10 cellular contexts compared by ENCODE assay signal in the genomic region with DNA sequence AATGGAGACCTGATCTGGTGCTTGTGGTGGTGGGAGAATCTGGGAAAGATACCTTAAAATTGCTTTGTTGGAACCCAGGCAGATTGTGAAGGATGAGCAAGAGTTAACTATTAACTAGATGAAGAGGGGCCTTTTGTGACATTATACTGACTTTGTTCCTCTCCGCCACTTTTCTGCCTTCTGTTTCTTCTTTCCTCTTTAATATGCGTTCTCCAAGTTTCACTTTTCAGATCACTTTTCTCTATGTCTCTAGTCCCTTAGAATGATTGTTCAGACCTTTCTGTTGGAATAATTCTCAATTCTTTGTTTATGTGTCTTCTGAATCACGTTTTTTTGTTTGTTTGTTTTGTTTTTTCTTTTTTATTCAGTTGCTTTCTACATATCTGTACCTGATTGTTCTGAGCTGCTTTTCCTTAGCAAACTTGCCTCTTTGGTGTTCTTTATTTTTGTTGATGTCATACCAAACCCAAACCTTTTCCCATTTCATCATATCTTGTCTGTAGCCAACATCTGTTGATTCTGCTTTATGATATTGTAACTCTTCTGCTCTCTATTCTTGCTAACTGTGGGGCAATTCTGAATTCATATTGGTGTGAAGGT. TPM values are rescaled to one million over a fixed set of nuclear protein-coding genes. Genes with fewer than 3 reads are reported as not detected.
A peak's percentile ranks its signal among the peaks of the same experiment; 100 is the strongest.
DNase-seq lines count a peak whose midpoint lies in the region; ATAC-seq and TF ChIP-seq lines count a peak whose summit lies in the region.
"Had no signal": no experiment of that assay in that cellular context is flagged by ENCODE, and none has a peak within 500 bp of the region (broad histone marks: within the 10 kb centered on the region; RNA-seq: fewer than 3 reads in every experiment).

No MANE protein-coding gene starts in this region.

- H3K4me3 ChIP-seq in CD8-positive, alpha-beta memory T cell (ENCODE audit: low read length) = no peak overlapping the region
- H3K4me3 ChIP-seq in ectodermal cell (ENCODE audit: insufficient read depth, low read depth, low read length) (peak overlapping the region; percentile 87), neural cell (ENCODE audit: low read length) (peak overlapping the region; percentile 76)

- peak overlapping the region in 6 of 7 donors; percentile 3 to 99 (median 70) for H3K4me3 Mint-ChIP-seq in CD8-positive, alpha-beta memory T cell

- no peaks in the 10 kb centered on the region for H4K20me1 ChIP-seq in neural cell (ENCODE audit: insufficient read depth)

- POLR2A ChIA-PET in CD8-positive, alpha-beta memory T cell (lab: Charles Lee) = no interaction called here

- H3K27ac Mint-ChIP-seq in CD8-positive, alpha-beta memory T cell = peak overlapping the region in 1 of 8 donors; percentile 43
- H3K27ac Mint-ChIP-seq: activated CD8-positive, alpha-beta memory T cell treated with anti-CD3 and anti-CD28 coated beads, Interleukin-2, amount 10 ng/mL, durations not matched to agents 7 days and 5 days had no signal

- TF ChIP-seq CTCF in neural cell (IDR thresholded peaks at IDR 0.05; ENCODE audit: poor library complexity, severe bottlenecking) = no peak

- no peaks in the 10 kb centered on the region for H3K36me3 ChIP-seq in CD8-positive, alpha-beta memory T cell (ENCODE audit: insufficient read depth, low read length)
- no peaks in the 10 kb centered on the region for H3K36me3 ChIP-seq in ectodermal cell (ENCODE audit: control insufficient read depth, insufficient read depth, low read length)
- H3K36me3 ChIP-seq in neural cell (ENCODE audit: insufficient read depth, low read length) = no peaks in the 10 kb centered on the region

- peaks cover 14% of the 10 kb centered on the region for H3K4me1 ChIP-seq in CD8-positive, alpha-beta memory T cell (ENCODE audit: insufficient read depth, low read length)
- peaks cover 3% of the 10 kb centered on the region for H3K4me1 ChIP-seq in ectodermal cell (ENCODE audit: control insufficient read depth, insufficient read depth, low read length)

- H3K9me3 Mint-ChIP-seq in CD8-positive, alpha-beta memory T cell = no peaks in the 10 kb centered on the region

- TF ChIP-seq RAD21 in neural cell (conservative IDR thresholded peaks at IDR 0.05) = no peak

- H3K79me2 ChIP-seq in neural cell (replicated peaks; ENCODE audit: insufficient read depth, low read length) = peaks cover 71% of the 10 kb centered on the region

- H3K27me3 Mint-ChIP-seq in CD8-positive, alpha-beta memory T cell = peaks cover 4 to 8% of the 10 kb centered on the region in 2 donors

- H2AFZ ChIP-seq in neural cell (ENCODE audit: low read depth, low read length) = no peak overlapping the region

- no peaks in the 10 kb centered on the region for H3K9me2 ChIP-seq in neural cell (ENCODE audit: insufficient read depth, low read length)

- no peak for TF ChIP-seq EP300 in neural cell (conservative IDR thresholded peaks at IDR 0.05; ENCODE audit: poor library complexity, severe bottlenecking)

- H3F3A ChIP-seq in neural cell (ENCODE audit: insufficient read depth, low read length, poor library complexity, severe bottlenecking) = no peaks in the 10 kb centered on the region

- H3K27me3 ChIP-seq in CD8-positive, alpha-beta memory T cell (ENCODE audit: insufficient read depth, low read length, poor library complexity, severe bottlenecking) = no peaks in the 10 kb centered on the region
- H3K27me3 ChIP-seq in ectodermal cell (ENCODE audit: control insufficient read depth, insufficient read depth, low read length, poor library complexity, severe bottlenecking) = no peaks in the 10 kb centered on the region
- no peaks in the 10 kb centered on the region for H3K27me3 ChIP-seq in neural cell (ENCODE audit: insufficient read depth, low read depth, low read length)

- no peak overlapping the region for H3K9ac ChIP-seq in neural cell (ENCODE audit: low read length)

- no peak for DNase-seq in CD8-positive, alpha-beta memory T cell
- DNase-seq in KBM-7 (peak; percentile 34), cerebellum (ENCODE audit: low spot score) (no peak)
- DNase-seq: activated CD8-positive, alpha-beta memory T cell treated with anti-CD3 and anti-CD28 coated beads, Interleukin-2, amount 10 ng/mL, durations not matched to agents 7 days and 5 days; NCI-H2029 had no signal

- ATAC-seq in HG03354 (IDR thresholded peaks at IDR 0.05; ENCODE audit: poor library complexity, severe bottlenecking, unreplicated experiment) = no peak
- no peak for ATAC-seq in GM18502 (IDR thresholded peaks at IDR 0.05; ENCODE audit: poor library complexity, unreplicated experiment)
- no peak for ATAC-seq in esophagus mucosa
- ATAC-seq: activated CD8-positive, alpha-beta memory T cell treated with anti-CD3 and anti-CD28 coated beads, Interleukin-2, amount 10 ng/mL, durations not matched to agents 7 days and 5 days had no signal

- H3K9me3 ChIP-seq in CD8-positive, alpha-beta memory T cell (ENCODE audit: low read length) = no peaks in the 10 kb centered on the region
- no peaks in the 10 kb centered on the region for H3K9me3 ChIP-seq in ectodermal cell (ENCODE audit: control insufficient read depth, low read length)
- H3K9me3 ChIP-seq in neural cell (ENCODE audit: low read length) = no peaks in the 10 kb centered on the region

- no peak overlapping the region for H3K27ac ChIP-seq in CD8-positive, alpha-beta memory T cell (ENCODE audit: low read depth, low read length)
- H3K27ac ChIP-seq in ectodermal cell (ENCODE audit: insufficient read depth, low read depth, low read length, poor library complexity, severe bottlenecking) = no peak overlapping the region
- H3K27ac ChIP-seq in neural cell (ENCODE audit: low read length) = no peak overlapping the region

- CTCF ChIA-PET in CD8-positive, alpha-beta memory T cell (lab: Charles Lee) = no interaction called here

- peak overlapping the region; percentile 13 for H3K4me2 ChIP-seq in neural cell (ENCODE audit: low read length)

- in situ Hi-C loops in KBM-7 (cut with MboI; ENCODE audit: low pct_unique_long_range_greater_than_20kb, low sequenced_read_pairs) = no loop called here

- H3K36me3 Mint-ChIP-seq in CD8-positive, alpha-beta memory T cell = peaks cover 0 to 4% (median 0%) of the 10 kb centered on the region in 3 donors

- H3K4me1 Mint-ChIP-seq in CD8-positive, alpha-beta memory T cell = peaks cover 29 to 54% (median 53%) of the 10 kb centered on the region in 3 donors

- 13 to 19% methylated on average over 2 to 3 of the region's 3 CpGs for WGBS in ectodermal cell, 2 experiments

TF ChIP-seq in neural cell, 6 proteins besides CTCF, POLR2A, EP300 and RAD21:
- TF ChIP-seq SMC3 (conservative IDR thresholded peaks at IDR 0.05; ENCODE audit: poor library complexity) (no peak), POLR2AphosphoS5 (IDR thresholded peaks at IDR 0.05) (no peak), TAF1 (IDR thresholded peaks at IDR 0.05; ENCODE audit: low read depth) (no peak), EZH2 (IDR thresholded peaks at IDR 0.05; ENCODE audit: borderline replicate concordance, insufficient read depth, low read length, poor library complexity, severe bottlenecking) (no peak)
TF ChIP-seq in neural cell: peak in this region for 0.

RNA-seq across cellular contexts. Expression of gene BMPR1A, which starts 2.8 kb away (rescaled TPM):
- 10 to 100 TPM; 20.9 to 21.9 TPM for total RNA-seq in CD8-positive, alpha-beta memory T cell
- 6.4 TPM for polyA plus RNA-seq in CD8-positive, alpha-beta memory T cell
- polyA plus RNA-seq in ectodermal cell (2013, experiment 1 of 4) = 40.5 TPM
- polyA plus RNA-seq in ectodermal cell (2013, experiment 2 of 4) = 42.2 TPM
- polyA plus RNA-seq in ectodermal cell (2013, experiment 3 of 4) = 39.8 TPM
- 41.3 TPM for polyA plus RNA-seq in ectodermal cell (2013, experiment 4 of 4)
- polyA plus RNA-seq in neural cell = 27.7 and 29.9 TPM in 2 replicates
- 60.9 and 64.1 TPM in 2 replicates for polyA minus RNA-seq in neural cell
- total RNA-seq in cerebellum = 51.8 TPM
- 17.3 TPM for total RNA-seq in esophagus mucosa
